ENCODE assay signal across 1 cellular context in genomic region chr19:46661020-46661731, GRCh38.
TF ChIP-seq lines count a peak whose summit lies in the region.

A gene with protein sequence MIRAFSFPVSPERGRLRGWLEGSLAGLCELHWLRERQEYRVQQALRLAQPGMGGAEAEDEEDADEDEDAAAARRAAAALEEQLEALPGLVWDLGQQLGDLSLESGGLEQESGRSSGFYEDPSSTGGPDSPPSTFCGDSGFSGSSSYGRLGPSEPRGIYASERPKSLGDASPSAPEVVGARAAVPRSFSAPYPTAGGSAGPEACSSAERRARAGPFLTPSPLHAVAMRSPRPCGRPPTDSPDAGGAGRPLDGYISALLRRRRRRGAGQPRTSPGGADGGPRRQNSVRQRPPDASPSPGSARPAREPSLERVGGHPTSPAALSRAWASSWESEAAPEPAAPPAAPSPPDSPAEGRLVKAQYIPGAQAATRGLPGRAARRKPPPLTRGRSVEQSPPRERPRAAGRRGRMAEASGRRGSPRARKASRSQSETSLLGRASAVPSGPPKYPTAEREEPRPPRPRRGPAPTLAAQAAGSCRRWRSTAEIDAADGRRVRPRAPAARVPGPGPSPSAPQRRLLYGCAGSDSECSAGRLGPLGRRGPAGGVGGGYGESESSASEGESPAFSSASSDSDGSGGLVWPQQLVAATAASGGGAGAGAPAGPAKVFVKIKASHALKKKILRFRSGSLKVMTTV (minus strand): TSS chr19:46661182. CDS start chr19:46661064, 118 bp downstream.

TF ChIP-seq in K562, 482 proteins besides CTCF, POLR2A, EP300 and RAD21 (continued from another document and continues in another):
- TF ChIP-seq MNT (conservative IDR thresholded peaks at IDR 0.05) (peak; percentile 97 to 98), HSF4 (CRISPR knock-in tag; IDR thresholded peaks at IDR 0.05; ENCODE audit: borderline replicate concordance) (no peak), RB1 (IDR thresholded peaks at IDR 0.05; ENCODE audit: low read depth) (peak; percentile 37; the same call in 1 of the 2 replicates), SPI1 (IDR thresholded peaks at IDR 0.05; ENCODE audit: borderline replicate concordance, low read depth, low read length) (no peak), DLX4 (CRISPR knock-in tag; IDR thresholded peaks at IDR 0.05) (no peak), LEF1 (IDR thresholded peaks at IDR 0.05) (no peak), ZFP1 (CRISPR knock-in tag; IDR thresholded peaks at IDR 0.05) (no peak), ZNF551 (CRISPR knock-in tag; IDR thresholded peaks at IDR 0.05) (no peak), NFRKB (IDR thresholded peaks at IDR 0.05; ENCODE audit: low read depth) (no peak), NR1H2 (CRISPR knock-in tag; IDR thresholded peaks at IDR 0.05) (no peak), DACH1 (IDR thresholded peaks at IDR 0.05; ENCODE audit: partially characterized antibody) (no peak), PHF20 (IDR thresholded peaks at IDR 0.05; ENCODE audit: partially characterized antibody) (no peak), ZNF449 (CRISPR knock-in tag; IDR thresholded peaks at IDR 0.05) (no peak), ATF6 (CRISPR knock-in tag; IDR thresholded peaks at IDR 0.05) (no peak), ZNF282 (CRISPR knock-in tag; IDR thresholded peaks at IDR 0.05) (no peak), CHD1 (IDR thresholded peaks at IDR 0.05; ENCODE audit: low read length) (no peak), ZNF253 (CRISPR knock-in tag; conservative IDR thresholded peaks at IDR 0.05) (no peak), ATF7 (IDR thresholded peaks at IDR 0.05) (peak; percentile 82), FOXK1 (CRISPR knock-in tag; IDR thresholded peaks at IDR 0.05; ENCODE audit: borderline replicate concordance) (no peak), BCL6 (CRISPR knock-in tag; IDR thresholded peaks at IDR 0.05) (no peak), ATF4 (CRISPR knock-in tag; IDR thresholded peaks at IDR 0.05) (no peak), ZNF766 (CRISPR knock-in tag; conservative IDR thresholded peaks at IDR 0.05) (no peak), SIRT6 (IDR thresholded peaks at IDR 0.05; ENCODE audit: low read depth, low read length) (no peak), ARNT (IDR thresholded peaks at IDR 0.05) (no peak), NRF1 (conservative IDR thresholded peaks at IDR 0.05 in 1 of 2, IDR thresholded peaks at IDR 0.05 in 1 of 2) (peak; percentile 93 to 95), KAT2B (IDR thresholded peaks at IDR 0.05; ENCODE audit: low read depth, low read length) (no peak), JUND (IDR thresholded peaks at IDR 0.05; ENCODE audit: borderline replicate concordance, low read depth, low read length) (no peak), JUND (tag; IDR thresholded peaks at IDR 0.05; ENCODE audit: borderline replicate concordance, low read depth, low read length) (no peak), POU5F1 (IDR thresholded peaks at IDR 0.05; ENCODE audit: borderline replicate concordance, low read depth, low read length, partially characterized antibody) (no peak), ZNF121 (CRISPR knock-in tag; conservative IDR thresholded peaks at IDR 0.05) (no peak), MTF1 (CRISPR knock-in tag; IDR thresholded peaks at IDR 0.05; ENCODE audit: borderline replicate concordance) (no peak), TAF7 (tag; IDR thresholded peaks at IDR 0.05) (no peak), RBM22 (IDR thresholded peaks at IDR 0.05; ENCODE audit: low read depth, low read length, poor library complexity, severe bottlenecking) (no peak), SMARCE1 (IDR thresholded peaks at IDR 0.05) (no peak), SMAD4 (CRISPR knock-in tag; conservative IDR thresholded peaks at IDR 0.05) (0 out of 2 replicates have a peak, but pooled peaks have one; percentile 10), TGIF2 (CRISPR knock-in tag; IDR thresholded peaks at IDR 0.05) (no peak), U2AF2 (optimal IDR thresholded peaks at IDR 0.05; ENCODE audit: low read depth, low read length) (no peak)
- TF ChIP-seq, protein P1, sequence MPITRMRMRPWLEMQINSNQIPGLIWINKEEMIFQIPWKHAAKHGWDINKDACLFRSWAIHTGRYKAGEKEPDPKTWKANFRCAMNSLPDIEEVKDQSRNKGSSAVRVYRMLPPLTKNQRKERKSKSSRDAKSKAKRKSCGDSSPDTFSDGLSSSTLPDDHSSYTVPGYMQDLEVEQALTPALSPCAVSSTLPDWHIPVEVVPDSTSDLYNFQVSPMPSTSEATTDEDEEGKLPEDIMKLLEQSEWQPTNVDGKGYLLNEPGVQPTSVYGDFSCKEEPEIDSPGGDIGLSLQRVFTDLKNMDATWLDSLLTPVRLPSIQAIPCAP (CRISPR knock-in tag; IDR thresholded peaks at IDR 0.05; ENCODE audit: borderline replicate concordance), result no peak
- TF ChIP-seq, protein P2, sequence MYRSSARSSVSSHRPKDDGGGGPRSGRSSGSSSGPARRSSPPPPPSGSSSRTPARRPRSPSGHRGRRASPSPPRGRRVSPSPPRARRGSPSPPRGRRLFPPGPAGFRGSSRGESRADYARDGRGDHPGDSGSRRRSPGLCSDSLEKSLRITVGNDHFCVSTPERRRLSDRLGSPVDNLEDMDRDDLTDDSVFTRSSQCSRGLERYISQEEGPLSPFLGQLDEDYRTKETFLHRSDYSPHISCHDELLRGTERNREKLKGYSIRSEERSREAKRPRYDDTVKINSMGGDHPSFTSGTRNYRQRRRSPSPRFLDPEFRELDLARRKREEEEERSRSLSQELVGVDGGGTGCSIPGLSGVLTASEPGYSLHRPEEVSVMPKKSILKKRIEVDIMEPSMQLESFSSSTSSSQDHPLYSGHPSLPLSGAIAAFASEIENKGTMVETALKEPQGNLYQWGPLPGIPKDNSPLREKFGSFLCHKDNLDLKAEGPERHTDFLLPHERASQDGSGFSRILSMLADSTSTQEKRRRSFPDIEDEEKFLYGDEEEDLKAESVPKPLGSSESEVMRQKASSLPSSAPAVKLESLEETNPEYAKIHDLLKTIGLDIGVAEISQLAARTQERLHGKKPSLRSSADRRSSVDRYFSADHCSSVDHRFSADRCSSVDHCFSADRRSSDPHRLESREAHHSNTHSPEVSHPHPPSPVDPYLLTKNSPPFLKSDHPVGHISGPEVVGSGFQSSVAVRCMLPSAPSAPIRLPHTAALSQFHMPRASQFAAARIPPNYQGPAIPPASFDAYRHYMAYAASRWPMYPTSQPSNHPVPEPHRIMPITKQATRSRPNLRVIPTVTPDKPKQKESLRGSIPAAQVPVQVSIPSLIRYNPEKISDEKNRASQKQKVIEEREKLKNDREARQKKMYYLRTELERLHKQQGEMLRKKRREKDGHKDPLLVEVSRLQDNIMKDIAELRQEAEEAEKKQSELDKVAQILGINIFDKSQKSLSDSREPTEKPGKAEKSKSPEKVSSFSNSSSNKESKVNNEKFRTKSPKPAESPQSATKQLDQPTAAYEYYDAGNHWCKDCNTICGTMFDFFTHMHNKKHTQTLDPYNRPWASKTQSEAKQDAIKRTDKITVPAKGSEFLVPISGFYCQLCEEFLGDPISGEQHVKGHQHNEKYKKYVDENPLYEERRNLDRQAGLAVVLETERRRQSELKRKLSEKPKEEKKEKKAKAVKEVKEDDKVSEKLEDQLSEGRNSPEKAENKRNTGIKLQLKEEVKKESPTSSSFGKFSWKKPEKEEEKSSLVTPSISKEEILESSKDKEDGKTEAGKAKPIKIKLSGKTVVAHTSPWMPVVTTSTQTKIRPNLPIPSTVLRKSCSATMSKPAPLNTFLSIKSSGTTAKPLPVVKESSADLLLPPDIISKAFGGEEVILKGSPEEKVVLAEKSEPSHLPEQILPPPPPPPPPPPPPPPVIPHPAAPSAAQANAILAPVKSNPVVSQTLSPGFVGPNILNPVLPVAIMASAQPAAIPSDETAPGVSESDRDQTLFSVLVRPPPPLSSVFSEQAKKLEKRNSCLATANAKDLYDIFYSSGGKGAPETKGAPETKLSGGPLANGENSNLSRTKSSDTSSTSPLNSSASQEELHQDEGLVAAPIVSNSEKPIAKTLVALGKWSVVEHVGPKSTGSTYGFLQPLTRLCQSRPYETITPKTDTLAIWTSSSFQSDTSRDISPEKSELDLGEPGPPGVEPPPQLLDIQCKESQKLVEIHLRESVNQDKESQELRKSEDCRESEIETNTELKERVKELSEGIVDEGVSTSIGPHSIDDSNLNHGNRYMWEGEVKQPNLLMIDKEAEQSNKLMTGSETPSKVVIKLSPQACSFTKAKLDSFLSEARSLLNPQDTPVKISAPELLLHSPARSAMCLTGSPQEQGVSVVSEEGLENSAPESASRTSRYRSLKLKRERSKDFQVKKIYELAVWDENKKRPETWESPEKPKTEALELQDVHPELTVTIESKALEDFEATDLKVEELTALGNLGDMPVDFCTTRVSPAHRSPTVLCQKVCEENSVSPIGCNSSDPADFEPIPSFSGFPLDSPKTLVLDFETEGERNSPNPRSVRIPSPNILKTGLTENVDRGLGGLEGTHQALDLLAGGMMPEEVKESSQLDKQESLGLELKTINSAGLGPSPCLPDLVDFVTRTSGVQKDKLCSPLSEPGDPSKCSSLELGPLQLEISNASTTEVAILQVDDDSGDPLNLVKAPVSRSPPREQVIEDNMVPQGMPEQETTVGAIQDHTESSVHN (IDR thresholded peaks at IDR 0.05; ENCODE audit: borderline replicate concordance in 1 of 2, low read depth in 1 of 2), result no peak
- TF ChIP-seq, protein P3, sequence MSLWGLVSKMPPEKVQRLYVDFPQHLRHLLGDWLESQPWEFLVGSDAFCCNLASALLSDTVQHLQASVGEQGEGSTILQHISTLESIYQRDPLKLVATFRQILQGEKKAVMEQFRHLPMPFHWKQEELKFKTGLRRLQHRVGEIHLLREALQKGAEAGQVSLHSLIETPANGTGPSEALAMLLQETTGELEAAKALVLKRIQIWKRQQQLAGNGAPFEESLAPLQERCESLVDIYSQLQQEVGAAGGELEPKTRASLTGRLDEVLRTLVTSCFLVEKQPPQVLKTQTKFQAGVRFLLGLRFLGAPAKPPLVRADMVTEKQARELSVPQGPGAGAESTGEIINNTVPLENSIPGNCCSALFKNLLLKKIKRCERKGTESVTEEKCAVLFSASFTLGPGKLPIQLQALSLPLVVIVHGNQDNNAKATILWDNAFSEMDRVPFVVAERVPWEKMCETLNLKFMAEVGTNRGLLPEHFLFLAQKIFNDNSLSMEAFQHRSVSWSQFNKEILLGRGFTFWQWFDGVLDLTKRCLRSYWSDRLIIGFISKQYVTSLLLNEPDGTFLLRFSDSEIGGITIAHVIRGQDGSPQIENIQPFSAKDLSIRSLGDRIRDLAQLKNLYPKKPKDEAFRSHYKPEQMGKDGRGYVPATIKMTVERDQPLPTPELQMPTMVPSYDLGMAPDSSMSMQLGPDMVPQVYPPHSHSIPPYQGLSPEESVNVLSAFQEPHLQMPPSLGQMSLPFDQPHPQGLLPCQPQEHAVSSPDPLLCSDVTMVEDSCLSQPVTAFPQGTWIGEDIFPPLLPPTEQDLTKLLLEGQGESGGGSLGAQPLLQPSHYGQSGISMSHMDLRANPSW (CRISPR knock-in tag; IDR thresholded peaks at IDR 0.05), result no peak
- TF ChIP-seq, protein P4, sequence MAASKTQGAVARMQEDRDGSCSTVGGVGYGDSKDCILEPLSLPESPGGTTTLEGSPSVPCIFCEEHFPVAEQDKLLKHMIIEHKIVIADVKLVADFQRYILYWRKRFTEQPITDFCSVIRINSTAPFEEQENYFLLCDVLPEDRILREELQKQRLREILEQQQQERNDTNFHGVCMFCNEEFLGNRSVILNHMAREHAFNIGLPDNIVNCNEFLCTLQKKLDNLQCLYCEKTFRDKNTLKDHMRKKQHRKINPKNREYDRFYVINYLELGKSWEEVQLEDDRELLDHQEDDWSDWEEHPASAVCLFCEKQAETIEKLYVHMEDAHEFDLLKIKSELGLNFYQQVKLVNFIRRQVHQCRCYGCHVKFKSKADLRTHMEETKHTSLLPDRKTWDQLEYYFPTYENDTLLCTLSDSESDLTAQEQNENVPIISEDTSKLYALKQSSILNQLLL (CRISPR knock-in tag; IDR thresholded peaks at IDR 0.05; ENCODE audit: borderline replicate concordance), result no peak
